In genomic region chr2:144701259-144701658, GRCh38 we compare ENCODE assay signal across 30 cellular contexts.
DNase-seq lines count a peak whose midpoint lies in the region; ATAC-seq and TF ChIP-seq lines count a peak whose summit lies in the region.
"Had no signal": no experiment of that assay in that cellular context is flagged by ENCODE, and none has a peak within 500 bp of the region (broad histone marks: within the 10 kb centered on the region; RNA-seq: fewer than 3 reads in every experiment).

No MANE protein-coding gene starts in this region.

- H3K79me2 ChIP-seq in OCI-LY7 (ENCODE audit: insufficient read depth, low read depth, low read length): no peaks in the 10 kb centered on the region

- no peaks in the 10 kb centered on the region for H3K9me2 ChIP-seq in OCI-LY7 (ENCODE audit: insufficient read depth, low read length)

- ATAC-seq in Right ventricle myocardium inferior (no peak), HG03469 (IDR thresholded peaks at IDR 0.05; ENCODE audit: unreplicated experiment) (no peak), GM18867 (IDR thresholded peaks at IDR 0.05; ENCODE audit: unreplicated experiment) (no peak)
- ATAC-seq: A549; activated CD4-positive, alpha-beta T cell treated with anti-CD3 and anti-CD28 coated beads for 36 hours; activated T-cell treated with anti-CD3 and anti-CD28 coated beads, Interleukin-2, amount 50 U/mL, for 4 hours; gastroesophageal sphincter; K562; natural killer cell treated with Interleukin-12 subunit alpha and Interleukin-12 subunit beta and Interleukin-15 and Interleukin-18, amount 100 ng/mL, for 72 hours; PC-3 had no signal

- H3K9ac ChIP-seq in mucosa of rectum (ENCODE audit: low read depth in 1 of 2, low read length in 2 of 2): no peak overlapping the region

- H4K20me1 ChIP-seq in OCI-LY7 (ENCODE audit: insufficient read depth, low read length): no peaks in the 10 kb centered on the region

- H3K4me3 ChIP-seq in left ventricle myocardium inferior: no peak overlapping the region
- no peak overlapping the region for H3K4me3 ChIP-seq in OCI-LY7 (ENCODE audit: low read depth, low read length, poor library complexity, severe bottlenecking)
- no peak overlapping the region for H3K4me3 ChIP-seq in mucosa of rectum (ENCODE audit: low read length in 2 of 2)
- H3K4me3 ChIP-seq: A549, breast epithelium, coronary artery, gastroesophageal sphincter, HAP-1, K562, pancreas, tibial artery had no signal

- H3K4me2 ChIP-seq in OCI-LY7 (ENCODE audit: low read length): peak overlapping the region; percentile 77
- H3K4me2 ChIP-seq: A549 had no signal

- H3K4me1 ChIP-seq in left ventricle myocardium inferior (no peaks in the 10 kb centered on the region), OCI-LY7 (ENCODE audit: insufficient read depth, low read length, poor library complexity, severe bottlenecking) (peaks cover 53% of the 10 kb centered on the region), mucosa of rectum (ENCODE audit: control insufficient read depth in 2 of 2, insufficient read depth in 2 of 2, low read length in 2 of 2) (no peaks in the 10 kb centered on the region)
- H3K4me1 ChIP-seq: breast epithelium, gastroesophageal sphincter, HAP-1, pancreas had no signal

- peaks cover 4% of the 10 kb centered on the region for H3K9me3 ChIP-seq in left ventricle myocardium inferior (replicated peaks)
- H3K9me3 ChIP-seq in OCI-LY7 (ENCODE audit: low read length): peaks cover 8% of the 10 kb centered on the region; the same call in 1 of the 2 replicates
- no peaks in the 10 kb centered on the region for H3K9me3 ChIP-seq in mucosa of rectum (ENCODE audit: control insufficient read depth in 2 of 2, low read length in 2 of 2)
- H3K9me3 ChIP-seq: A549, gastroesophageal sphincter, HAP-1, pancreas, tibial artery had no signal

- intact Hi-C loops in left ventricle myocardium inferior (cut with micrococcal nuclease): no loop called here
- intact Hi-C loops in Right ventricle myocardium inferior (cut with DNase I): loop anchor here (10.0 kb wide), 1 partner anchor 176 kb away; the partner anchor contains the start of gene ZEB2
- intact Hi-C loops in OCI-LY7 (cut with micrococcal nuclease; ENCODE audit: unreplicated experiment): loop anchor here (5.0 to 10.0 kb wide), 4 partner anchors 104 to 524 kb away; a partner anchor contains a TSS

- no peaks in the 10 kb centered on the region for H3K27me3 ChIP-seq in left ventricle myocardium inferior (ENCODE audit: low read depth)
- no peaks in the 10 kb centered on the region for H3K27me3 ChIP-seq in mucosa of rectum (ENCODE audit: control insufficient read depth in 2 of 2, insufficient read depth in 2 of 2, low read length in 2 of 2)
- H3K27me3 ChIP-seq: breast epithelium, gastroesophageal sphincter, pancreas, tibial artery had no signal

- peak overlapping the region; percentile 10 for H3K27ac ChIP-seq in left ventricle myocardium inferior (replicated peaks)
- peak overlapping the region; percentile 98 for H3K27ac ChIP-seq in OCI-LY7 (ENCODE audit: low read depth, low read length, poor library complexity, severe bottlenecking)
- H3K27ac ChIP-seq in mucosa of rectum (ENCODE audit: low read depth in 2 of 2, low read length in 2 of 2): peak overlapping the region; percentile 12 to 17
- H3K27ac ChIP-seq: A549, tibial artery had no signal

- H2AFZ ChIP-seq in OCI-LY7 (ENCODE audit: low read length): peak overlapping the region; percentile 87; the same call in 1 of the 2 replicates

- no peak for DNase-seq in left ventricle myocardium inferior
- no peak for DNase-seq in Right ventricle myocardium inferior (ENCODE audit: missing footprints)
- DNase-seq in OCI-LY7 (ENCODE audit: low spot score): no peak
- no peak for DNase-seq in AG08396 (ENCODE audit: low spot score)
- DNase-seq in hypothalamus (lab: John Stamatoyannopoulos, UW): no peak
- DNase-seq: activated CD4-positive, alpha-beta T cell treated with anti-CD3 and anti-CD28 coated beads for 36 hours; activated naive CD4-positive, alpha-beta T cell; activated T-cell treated with anti-CD3 and anti-CD28 coated beads, Interleukin-2, amount 50 U/mL, for 4 hours; CD4-positive, CD25-positive, alpha-beta regulatory T cell; mesenchymal stem cell; NCI-H1092; NCI-H187 treated with DMSO at 0.1 percent for 48 hours; NCI-H69; pancreas; PC-3; SHP77 treated with DMSO at 0.1 percent for 48 hours; small intestine; stimulated activated CD4-positive, alpha-beta T cell treated with anti-CD3 and anti-CD28 coated beads, Interleukin-2, amount 100 ng/mL, for 48 hours; stimulated activated naive CD4-positive, alpha-beta T cell; tibial artery had no signal

- TF ChIP-seq CTCF in left ventricle myocardium inferior (IDR thresholded peaks at IDR 0.05; ENCODE audit: borderline replicate concordance) (no peak), OCI-LY7 (conservative IDR thresholded peaks at IDR 0.05; ENCODE audit: low read length) (no peak)

- no TSS peak for BruUV-seq in OCI-LY7 (replicated peaks; lab: Mats Ljungman, UMichigan)

- POLR2A ChIA-PET in OCI-LY7 (lab: Charles Lee): interaction anchor here (0.6 to 1.5 kb wide), 12 partner anchors 10 to 875 kb away, joined by 3 to 8 read pairs (median 4); no protein-coding TSS in a partner anchor

- no peaks in the 10 kb centered on the region for H3K36me3 ChIP-seq in left ventricle myocardium inferior
- H3K36me3 ChIP-seq in OCI-LY7 (ENCODE audit: insufficient read depth, low read length): no peaks in the 10 kb centered on the region
- no peaks in the 10 kb centered on the region for H3K36me3 ChIP-seq in mucosa of rectum (ENCODE audit: control insufficient read depth in 2 of 2, insufficient read depth in 2 of 2, low read length in 2 of 2)
- H3K36me3 ChIP-seq: breast epithelium, gastroesophageal sphincter, HAP-1, pancreas, tibial artery had no signal

- CTCF ChIA-PET in OCI-LY7 (lab: Charles Lee; ENCODE audit: unreplicated experiment): interaction anchor here (1.0 kb wide), 1 partner anchor 12 kb away, joined by 4 read pairs; no protein-coding TSS in a partner anchor

Comparison
In these comparisons a context has a peak if more than half of its experiments do, and no peak if none do; other contexts are left out.
1. H3K27ac ChIP-seq: peak in every context shown above with its lines; median percentile 98 in OCI-LY7; 14 in mucosa of rectum; 10 in left ventricle myocardium inferior.